In genomic region chrX:154408659-154409221, GRCh38 we compare ENCODE assay signal across 9 cellular contexts. TPM values are rescaled to one million over a fixed set of nuclear protein-coding genes. Genes with fewer than 3 reads are reported as not detected.
DNase-seq lines count a peak whose midpoint lies in the region; ATAC-seq and TF ChIP-seq lines count a peak whose summit lies in the region.
"Had no signal": no experiment of that assay in that cellular context is flagged by ENCODE, and none has a peak within 500 bp of the region (broad histone marks: within the 10 kb centered on the region; RNA-seq: fewer than 3 reads in every experiment).

No MANE protein-coding gene starts in this region.

- no peak for TF ChIP-seq CTCF in cardiac muscle cell (IDR thresholded peaks at IDR 0.05; ENCODE audit: low read depth, low read length)
- TF ChIP-seq CTCF in upper lobe of left lung (IDR thresholded peaks at IDR 0.05): no peak

- H3K36me3 Mint-ChIP-seq in activated T-helper 17 cell treated with anti-CD3 and anti-CD28 coated beads, Interleukin-2, amount 50 U/mL, for 72 hours (ENCODE audit: low read depth): peaks cover 12% of the 10 kb centered on the region

- intact Hi-C loops in left cardiac atrium (cut with DNase I): no loop called here

- peak overlapping the region; percentile 69 for H3K27ac Mint-ChIP-seq in activated T-helper 17 cell treated with anti-CD3 and anti-CD28 coated beads, Interleukin-2, amount 50 U/mL, for 72 hours

- peak overlapping the region; percentile 59 for H3K4me3 Mint-ChIP-seq in activated T-helper 17 cell treated with anti-CD3 and anti-CD28 coated beads, Interleukin-2, amount 50 U/mL, for 72 hours

- H3K27ac ChIP-seq in cardiac muscle cell: peak overlapping the region; percentile 75
- peak overlapping the region; percentile 40 for H3K27ac ChIP-seq in layer of hippocampus (ENCODE audit: low read depth, low read length)
- H3K27ac ChIP-seq in upper lobe of left lung: peak overlapping the region; percentile 73 to 87 (median 86)

- H3K36me3 ChIP-seq in cardiac muscle cell: no peaks in the 10 kb centered on the region
- no peaks in the 10 kb centered on the region for H3K36me3 ChIP-seq in upper lobe of left lung

- H3K4me3 ChIP-seq in cardiac muscle cell: no peak overlapping the region
- H3K4me3 ChIP-seq in upper lobe of left lung: peak overlapping the region; percentile 19 to 52 (median 37)

- no peaks in the 10 kb centered on the region for H3K4me1 ChIP-seq in cardiac muscle cell (ENCODE audit: low read depth)
- peaks cover 7 to 25% (median 10%) of the 10 kb centered on the region in 4 donors for H3K4me1 ChIP-seq in upper lobe of left lung

- no peak for TF ChIP-seq POLR2A in upper lobe of left lung (IDR thresholded peaks at IDR 0.05)

- TF ChIP-seq EP300 in upper lobe of left lung (IDR thresholded peaks at IDR 0.05): no peak

- no peaks in the 10 kb centered on the region for H3K27me3 Mint-ChIP-seq in activated T-helper 17 cell treated with anti-CD3 and anti-CD28 coated beads, Interleukin-2, amount 50 U/mL, for 72 hours

- no peaks in the 10 kb centered on the region for H3K9me3 Mint-ChIP-seq in activated T-helper 17 cell treated with anti-CD3 and anti-CD28 coated beads, Interleukin-2, amount 50 U/mL, for 72 hours

- H3K9me3 ChIP-seq in cardiac muscle cell (ENCODE audit: low read depth) (no peaks in the 10 kb centered on the region), upper lobe of left lung (no peaks in the 10 kb centered on the region)

- peaks cover 8% of the 10 kb centered on the region for H3K4me1 Mint-ChIP-seq in activated T-helper 17 cell treated with anti-CD3 and anti-CD28 coated beads, Interleukin-2, amount 50 U/mL, for 72 hours

- WGBS in upper lobe of left lung, 2 donors: 44% methylated on average over 6 to 10 of the region's 10 CpGs

- ATAC-seq in left cardiac atrium (no peak), upper lobe of left lung (ENCODE audit: low FRiP score in 2 of 2) (no peak), GM19397 (IDR thresholded peaks at IDR 0.05; ENCODE audit: unreplicated experiment) (no peak)
- ATAC-seq in activated T-helper 17 cell treated with anti-CD3 and anti-CD28 coated beads, Interleukin-2, amount 50 U/mL, for 72 hours (replicated peaks): no peak

- no peaks in the 10 kb centered on the region for H3K27me3 ChIP-seq in cardiac muscle cell
- H3K27me3 ChIP-seq in layer of hippocampus (ENCODE audit: control insufficient read depth, insufficient read depth, low read length): no peaks in the 10 kb centered on the region
- H3K27me3 ChIP-seq in upper lobe of left lung: no peaks in the 10 kb centered on the region

- no peak for DNase-seq in cardiac muscle cell (ENCODE audit: low read depth in 1 of 2, low spot score in 1 of 2)
- DNase-seq in left cardiac atrium: no peak
- no peak for DNase-seq in upper lobe of left lung
- no peak for DNase-seq in DMS153 (lab: John Stamatoyannopoulos, UW)
- no peak for DNase-seq in NCI-H146 (lab: John Stamatoyannopoulos, UW)
- DNase-seq: DMS79 had no signal

RNA-seq across cellular contexts. Expression of gene DNASE1L1, which starts 0.3 kb away (rescaled TPM):
- total RNA-seq in cardiac muscle cell (34.3 and 40.4 TPM in 2 replicates), left cardiac atrium (10 to 100 TPM; 41.9 to 42.8 TPM), upper lobe of left lung (10 to 100 TPM; 18.9 to 55.5 (median 48.2) TPM)
- polyA plus RNA-seq in cardiac muscle cell: 24.8 and 26.1 TPM in 2 replicates
- 10 to 100 TPM; 13.9 to 16.7 TPM for total RNA-seq in activated T-helper 17 cell treated with anti-CD3 and anti-CD28 coated beads, Interleukin-2, amount 50 U/mL, for 72 hours

RNA-seq across cellular contexts. Expression of gene TAFAZZIN, which starts 2.6 kb away (rescaled TPM):
- total RNA-seq in cardiac muscle cell (37.4 and 52.1 TPM in 2 replicates), left cardiac atrium (10 to 100 TPM; 36.6 to 41.2 TPM), upper lobe of left lung (100 to 1,000 TPM in 2 of 6 donors, 10 to 100 TPM in 4; 39.1 to 228 (median 49.9) TPM)
- 59.7 and 65.0 TPM in 2 replicates for polyA plus RNA-seq in cardiac muscle cell
- 10 to 100 TPM; 39.3 to 40.8 TPM for total RNA-seq in activated T-helper 17 cell treated with anti-CD3 and anti-CD28 coated beads, Interleukin-2, amount 50 U/mL, for 72 hours

RNA-seq across cellular contexts. Expression of gene RPL10, which starts 10.6 kb away (rescaled TPM):
- total RNA-seq in cardiac muscle cell (2,299 and 4,006 TPM in 2 replicates), left cardiac atrium (1,000 to 10,000 TPM; 2,090 to 2,230 TPM), upper lobe of left lung (1,000 to 10,000 TPM; 1,246 to 5,225 (median 2,943) TPM)
- 1,000 and 1,150 TPM in 2 replicates for polyA plus RNA-seq in cardiac muscle cell
- 1,000 to 10,000 TPM; 1,604 to 1,651 TPM for total RNA-seq in activated T-helper 17 cell treated with anti-CD3 and anti-CD28 coated beads, Interleukin-2, amount 50 U/mL, for 72 hours

RNA-seq across cellular contexts. Expression of gene ATP6AP1, which starts 19.7 kb away (rescaled TPM):
- total RNA-seq in cardiac muscle cell (52.4 and 71.8 TPM in 2 replicates), left cardiac atrium (10 to 100 TPM; 70.8 to 86.0 TPM), upper lobe of left lung (100 to 1,000 TPM in 4 of 6 donors, 10 to 100 TPM in 2; 70.3 to 183 (median 108) TPM)
- polyA plus RNA-seq in cardiac muscle cell: 132 and 155 TPM in 2 replicates
- total RNA-seq in activated T-helper 17 cell treated with anti-CD3 and anti-CD28 coated beads, Interleukin-2, amount 50 U/mL, for 72 hours: 10 to 100 TPM; 39.9 to 42.1 TPM

RNA-seq across cellular contexts. Expression of gene GDI1, which starts 28.2 kb away (rescaled TPM):
- total RNA-seq in cardiac muscle cell (159 and 190 TPM in 2 replicates), left cardiac atrium (10 to 100 TPM; 76.8 to 98.5 TPM), upper lobe of left lung (100 to 1,000 TPM in 2 of 6 donors, 10 to 100 TPM in 4; 81.2 to 237 (median 96.0) TPM)
- polyA plus RNA-seq in cardiac muscle cell: 131 and 144 TPM in 2 replicates
- 100 to 1,000 TPM; 120 to 165 TPM for total RNA-seq in activated T-helper 17 cell treated with anti-CD3 and anti-CD28 coated beads, Interleukin-2, amount 50 U/mL, for 72 hours
